ENCODE assay signal across 1 cellular context in the genomic region with DNA sequence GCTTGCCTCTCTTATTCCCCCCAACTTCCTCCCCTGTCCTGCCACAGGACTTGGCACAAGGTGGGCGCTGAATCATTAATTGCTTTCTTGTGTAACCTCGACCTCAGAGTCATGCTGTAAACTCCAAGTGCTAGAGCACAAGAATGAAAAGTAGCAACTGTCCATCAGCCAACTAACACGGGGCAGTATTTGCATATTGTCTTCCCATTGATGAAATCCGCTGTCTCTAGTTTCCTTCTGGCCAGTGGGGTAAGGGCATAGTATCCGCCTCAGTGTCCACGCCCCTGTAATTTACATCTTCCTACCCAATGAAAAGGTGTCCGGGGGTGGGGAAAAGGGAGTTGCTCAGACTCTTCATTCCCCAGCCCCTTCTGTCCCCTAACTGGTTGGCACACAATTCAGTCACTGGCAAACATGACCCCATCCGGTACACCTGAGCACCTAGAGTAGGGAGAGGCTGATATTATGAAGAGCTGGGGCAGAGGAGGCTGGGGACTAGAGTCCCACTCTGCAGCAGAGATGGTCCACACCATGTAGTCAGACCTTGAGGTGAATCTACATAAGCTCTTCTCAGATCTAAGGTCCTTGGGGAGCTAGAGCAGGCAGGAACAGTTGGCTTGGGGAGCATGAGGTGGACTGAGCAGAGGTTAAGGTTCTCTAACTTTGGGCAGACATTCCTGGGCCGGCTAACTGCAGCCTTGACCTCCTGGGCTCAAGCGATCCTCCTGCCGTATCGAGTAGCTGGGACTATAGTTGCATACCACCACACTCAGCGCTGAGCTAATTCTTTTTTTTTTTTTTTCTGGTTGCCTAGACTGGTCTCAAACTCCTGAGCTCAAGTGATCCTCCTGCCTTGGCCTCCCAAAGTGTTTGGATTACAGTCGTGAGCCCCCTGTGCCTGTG.
A peak's percentile ranks its signal among the peaks of the same experiment; 100 is the strongest.
TF ChIP-seq lines count a peak whose summit lies in the region.

No MANE protein-coding gene starts in this region.

TF ChIP-seq in HepG2, 621 proteins besides CTCF, POLR2A, EP300 and RAD21 (continued from another document and continues in another):
- TF ChIP-seq, protein P1, sequence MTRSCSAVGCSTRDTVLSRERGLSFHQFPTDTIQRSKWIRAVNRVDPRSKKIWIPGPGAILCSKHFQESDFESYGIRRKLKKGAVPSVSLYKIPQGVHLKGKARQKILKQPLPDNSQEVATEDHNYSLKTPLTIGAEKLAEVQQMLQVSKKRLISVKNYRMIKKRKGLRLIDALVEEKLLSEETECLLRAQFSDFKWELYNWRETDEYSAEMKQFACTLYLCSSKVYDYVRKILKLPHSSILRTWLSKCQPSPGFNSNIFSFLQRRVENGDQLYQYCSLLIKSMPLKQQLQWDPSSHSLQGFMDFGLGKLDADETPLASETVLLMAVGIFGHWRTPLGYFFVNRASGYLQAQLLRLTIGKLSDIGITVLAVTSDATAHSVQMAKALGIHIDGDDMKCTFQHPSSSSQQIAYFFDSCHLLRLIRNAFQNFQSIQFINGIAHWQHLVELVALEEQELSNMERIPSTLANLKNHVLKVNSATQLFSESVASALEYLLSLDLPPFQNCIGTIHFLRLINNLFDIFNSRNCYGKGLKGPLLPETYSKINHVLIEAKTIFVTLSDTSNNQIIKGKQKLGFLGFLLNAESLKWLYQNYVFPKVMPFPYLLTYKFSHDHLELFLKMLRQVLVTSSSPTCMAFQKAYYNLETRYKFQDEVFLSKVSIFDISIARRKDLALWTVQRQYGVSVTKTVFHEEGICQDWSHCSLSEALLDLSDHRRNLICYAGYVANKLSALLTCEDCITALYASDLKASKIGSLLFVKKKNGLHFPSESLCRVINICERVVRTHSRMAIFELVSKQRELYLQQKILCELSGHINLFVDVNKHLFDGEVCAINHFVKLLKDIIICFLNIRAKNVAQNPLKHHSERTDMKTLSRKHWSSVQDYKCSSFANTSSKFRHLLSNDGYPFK (CRISPR knock-in tag; IDR thresholded peaks at IDR 0.05; ENCODE audit: borderline replicate concordance): no peak
- no peak for TF ChIP-seq ZNF674 (CRISPR knock-in tag; IDR thresholded peaks at IDR 0.05; ENCODE audit: low read depth)
- no peak for TF ChIP-seq RBM22 (optimal IDR thresholded peaks at IDR 0.05; ENCODE audit: low read length)
- no peak for TF ChIP-seq WIZ (CRISPR knock-in tag; IDR thresholded peaks at IDR 0.05)
- TF ChIP-seq, protein P2, sequence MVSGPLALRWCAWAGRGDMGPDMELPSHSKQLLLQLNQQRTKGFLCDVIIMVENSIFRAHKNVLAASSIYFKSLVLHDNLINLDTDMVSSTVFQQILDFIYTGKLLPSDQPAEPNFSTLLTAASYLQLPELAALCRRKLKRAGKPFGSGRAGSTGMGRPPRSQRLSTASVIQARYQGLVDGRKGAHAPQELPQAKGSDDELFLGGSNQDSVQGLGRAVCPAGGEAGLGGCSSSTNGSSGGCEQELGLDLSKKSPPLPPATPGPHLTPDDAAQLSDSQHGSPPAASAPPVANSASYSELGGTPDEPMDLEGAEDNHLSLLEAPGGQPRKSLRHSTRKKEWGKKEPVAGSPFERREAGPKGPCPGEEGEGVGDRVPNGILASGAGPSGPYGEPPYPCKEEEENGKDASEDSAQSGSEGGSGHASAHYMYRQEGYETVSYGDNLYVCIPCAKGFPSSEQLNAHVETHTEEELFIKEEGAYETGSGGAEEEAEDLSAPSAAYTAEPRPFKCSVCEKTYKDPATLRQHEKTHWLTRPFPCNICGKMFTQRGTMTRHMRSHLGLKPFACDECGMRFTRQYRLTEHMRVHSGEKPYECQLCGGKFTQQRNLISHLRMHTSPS (CRISPR knock-in tag; IDR thresholded peaks at IDR 0.05; ENCODE audit: low read depth): 0 out of 2 replicates have a peak, but pooled peaks have one; percentile 32
- TF ChIP-seq, protein P3, sequence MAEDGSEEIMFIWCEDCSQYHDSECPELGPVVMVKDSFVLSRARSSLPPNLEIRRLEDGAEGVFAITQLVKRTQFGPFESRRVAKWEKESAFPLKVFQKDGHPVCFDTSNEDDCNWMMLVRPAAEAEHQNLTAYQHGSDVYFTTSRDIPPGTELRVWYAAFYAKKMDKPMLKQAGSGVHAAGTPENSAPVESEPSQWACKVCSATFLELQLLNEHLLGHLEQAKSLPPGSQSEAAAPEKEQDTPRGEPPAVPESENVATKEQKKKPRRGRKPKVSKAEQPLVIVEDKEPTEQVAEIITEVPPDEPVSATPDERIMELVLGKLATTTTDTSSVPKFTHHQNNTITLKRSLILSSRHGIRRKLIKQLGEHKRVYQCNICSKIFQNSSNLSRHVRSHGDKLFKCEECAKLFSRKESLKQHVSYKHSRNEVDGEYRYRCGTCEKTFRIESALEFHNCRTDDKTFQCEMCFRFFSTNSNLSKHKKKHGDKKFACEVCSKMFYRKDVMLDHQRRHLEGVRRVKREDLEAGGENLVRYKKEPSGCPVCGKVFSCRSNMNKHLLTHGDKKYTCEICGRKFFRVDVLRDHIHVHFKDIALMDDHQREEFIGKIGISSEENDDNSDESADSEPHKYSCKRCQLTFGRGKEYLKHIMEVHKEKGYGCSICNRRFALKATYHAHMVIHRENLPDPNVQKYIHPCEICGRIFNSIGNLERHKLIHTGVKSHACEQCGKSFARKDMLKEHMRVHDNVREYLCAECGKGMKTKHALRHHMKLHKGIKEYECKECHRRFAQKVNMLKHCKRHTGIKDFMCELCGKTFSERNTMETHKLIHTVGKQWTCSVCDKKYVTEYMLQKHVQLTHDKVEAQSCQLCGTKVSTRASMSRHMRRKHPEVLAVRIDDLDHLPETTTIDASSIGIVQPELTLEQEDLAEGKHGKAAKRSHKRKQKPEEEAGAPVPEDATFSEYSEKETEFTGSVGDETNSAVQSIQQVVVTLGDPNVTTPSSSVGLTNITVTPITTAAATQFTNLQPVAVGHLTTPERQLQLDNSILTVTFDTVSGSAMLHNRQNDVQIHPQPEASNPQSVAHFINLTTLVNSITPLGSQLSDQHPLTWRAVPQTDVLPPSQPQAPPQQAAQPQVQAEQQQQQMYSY (CRISPR knock-in tag; IDR thresholded peaks at IDR 0.05): no peak
- TF ChIP-seq MED8 (CRISPR knock-in tag; IDR thresholded peaks at IDR 0.05; ENCODE audit: insufficient replicate concordance): no peak
- TF ChIP-seq DMAP1 (CRISPR knock-in tag; IDR thresholded peaks at IDR 0.05): no peak
- TF ChIP-seq TGIF2 (CRISPR knock-in tag; IDR thresholded peaks at IDR 0.05): no peak
- TF ChIP-seq, protein P4, sequence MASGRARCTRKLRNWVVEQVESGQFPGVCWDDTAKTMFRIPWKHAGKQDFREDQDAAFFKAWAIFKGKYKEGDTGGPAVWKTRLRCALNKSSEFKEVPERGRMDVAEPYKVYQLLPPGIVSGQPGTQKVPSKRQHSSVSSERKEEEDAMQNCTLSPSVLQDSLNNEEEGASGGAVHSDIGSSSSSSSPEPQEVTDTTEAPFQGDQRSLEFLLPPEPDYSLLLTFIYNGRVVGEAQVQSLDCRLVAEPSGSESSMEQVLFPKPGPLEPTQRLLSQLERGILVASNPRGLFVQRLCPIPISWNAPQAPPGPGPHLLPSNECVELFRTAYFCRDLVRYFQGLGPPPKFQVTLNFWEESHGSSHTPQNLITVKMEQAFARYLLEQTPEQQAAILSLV (CRISPR knock-in tag; IDR thresholded peaks at IDR 0.05; ENCODE audit: borderline replicate concordance): no peak
- TF ChIP-seq PAWR (CRISPR knock-in tag; IDR thresholded peaks at IDR 0.05; ENCODE audit: borderline replicate concordance): no peak
- no peak for TF ChIP-seq RFXANK (CRISPR knock-in tag; IDR thresholded peaks at IDR 0.05)
- peak; percentile 43; the same call in 1 of the 2 replicates for TF ChIP-seq NR2F2 (IDR thresholded peaks at IDR 0.05; ENCODE audit: borderline replicate concordance, low read depth)
- no peak for TF ChIP-seq RFX3 (CRISPR knock-in tag; IDR thresholded peaks at IDR 0.05)
- no peak for TF ChIP-seq ZNF550 (CRISPR knock-in tag; IDR thresholded peaks at IDR 0.05; ENCODE audit: borderline replicate concordance)
- TF ChIP-seq CHD4 (IDR thresholded peaks at IDR 0.05; ENCODE audit: borderline replicate concordance, low read length): no peak
- peak; percentile 50 for TF ChIP-seq NR2F6 (IDR thresholded peaks at IDR 0.05)
- TF ChIP-seq NR2F6 (CRISPR knock-in tag; IDR thresholded peaks at IDR 0.05): peak; percentile 60
- TF ChIP-seq NPAS2 (CRISPR knock-in tag; IDR thresholded peaks at IDR 0.05; ENCODE audit: borderline replicate concordance): no peak
- TF ChIP-seq ZNF713 (CRISPR knock-in tag; IDR thresholded peaks at IDR 0.05): no peak
- TF ChIP-seq ADNP (CRISPR knock-in tag; IDR thresholded peaks at IDR 0.05): no peak
- TF ChIP-seq ZNF350 (CRISPR knock-in tag; IDR thresholded peaks at IDR 0.05; ENCODE audit: borderline replicate concordance, low read depth): no peak
- TF ChIP-seq TCF7L2 (IDR thresholded peaks at IDR 0.05; ENCODE audit: low read depth, low read length): no peak
- TF ChIP-seq, protein P5, sequence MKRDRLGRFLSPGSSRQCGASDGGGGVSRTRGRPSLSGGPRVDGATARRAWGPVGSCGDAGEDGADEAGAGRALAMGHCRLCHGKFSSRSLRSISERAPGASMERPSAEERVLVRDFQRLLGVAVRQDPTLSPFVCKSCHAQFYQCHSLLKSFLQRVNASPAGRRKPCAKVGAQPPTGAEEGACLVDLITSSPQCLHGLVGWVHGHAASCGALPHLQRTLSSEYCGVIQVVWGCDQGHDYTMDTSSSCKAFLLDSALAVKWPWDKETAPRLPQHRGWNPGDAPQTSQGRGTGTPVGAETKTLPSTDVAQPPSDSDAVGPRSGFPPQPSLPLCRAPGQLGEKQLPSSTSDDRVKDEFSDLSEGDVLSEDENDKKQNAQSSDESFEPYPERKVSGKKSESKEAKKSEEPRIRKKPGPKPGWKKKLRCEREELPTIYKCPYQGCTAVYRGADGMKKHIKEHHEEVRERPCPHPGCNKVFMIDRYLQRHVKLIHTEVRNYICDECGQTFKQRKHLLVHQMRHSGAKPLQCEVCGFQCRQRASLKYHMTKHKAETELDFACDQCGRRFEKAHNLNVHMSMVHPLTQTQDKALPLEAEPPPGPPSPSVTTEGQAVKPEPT (CRISPR knock-in tag; IDR thresholded peaks at IDR 0.05; ENCODE audit: low read depth): no peak
- no peak for TF ChIP-seq ZNF879 (CRISPR knock-in tag; IDR thresholded peaks at IDR 0.05)
- no peak for TF ChIP-seq ZNF224 (CRISPR knock-in tag; IDR thresholded peaks at IDR 0.05)
- no peak for TF ChIP-seq CEBPG (CRISPR knock-in tag; IDR thresholded peaks at IDR 0.05)
- TF ChIP-seq ZNF724P (CRISPR knock-in tag; IDR thresholded peaks at IDR 0.05; ENCODE audit: borderline replicate concordance): no peak
- TF ChIP-seq FOXK1 (CRISPR knock-in tag; IDR thresholded peaks at IDR 0.05; ENCODE audit: borderline replicate concordance, low read depth): peak; percentile 10; the same call in 1 of the 2 replicates
- no peak for TF ChIP-seq NR2C2 (CRISPR knock-in tag; IDR thresholded peaks at IDR 0.05; ENCODE audit: borderline replicate concordance)
- TF ChIP-seq, protein P6, sequence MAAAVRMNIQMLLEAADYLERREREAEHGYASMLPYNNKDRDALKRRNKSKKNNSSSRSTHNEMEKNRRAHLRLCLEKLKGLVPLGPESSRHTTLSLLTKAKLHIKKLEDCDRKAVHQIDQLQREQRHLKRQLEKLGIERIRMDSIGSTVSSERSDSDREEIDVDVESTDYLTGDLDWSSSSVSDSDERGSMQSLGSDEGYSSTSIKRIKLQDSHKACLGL (CRISPR knock-in tag; IDR thresholded peaks at IDR 0.05): no peak
- TF ChIP-seq, protein P7, sequence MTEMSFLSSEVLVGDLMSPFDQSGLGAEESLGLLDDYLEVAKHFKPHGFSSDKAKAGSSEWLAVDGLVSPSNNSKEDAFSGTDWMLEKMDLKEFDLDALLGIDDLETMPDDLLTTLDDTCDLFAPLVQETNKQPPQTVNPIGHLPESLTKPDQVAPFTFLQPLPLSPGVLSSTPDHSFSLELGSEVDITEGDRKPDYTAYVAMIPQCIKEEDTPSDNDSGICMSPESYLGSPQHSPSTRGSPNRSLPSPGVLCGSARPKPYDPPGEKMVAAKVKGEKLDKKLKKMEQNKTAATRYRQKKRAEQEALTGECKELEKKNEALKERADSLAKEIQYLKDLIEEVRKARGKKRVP (CRISPR knock-in tag; IDR thresholded peaks at IDR 0.05): no peak
- TF ChIP-seq, protein P8, sequence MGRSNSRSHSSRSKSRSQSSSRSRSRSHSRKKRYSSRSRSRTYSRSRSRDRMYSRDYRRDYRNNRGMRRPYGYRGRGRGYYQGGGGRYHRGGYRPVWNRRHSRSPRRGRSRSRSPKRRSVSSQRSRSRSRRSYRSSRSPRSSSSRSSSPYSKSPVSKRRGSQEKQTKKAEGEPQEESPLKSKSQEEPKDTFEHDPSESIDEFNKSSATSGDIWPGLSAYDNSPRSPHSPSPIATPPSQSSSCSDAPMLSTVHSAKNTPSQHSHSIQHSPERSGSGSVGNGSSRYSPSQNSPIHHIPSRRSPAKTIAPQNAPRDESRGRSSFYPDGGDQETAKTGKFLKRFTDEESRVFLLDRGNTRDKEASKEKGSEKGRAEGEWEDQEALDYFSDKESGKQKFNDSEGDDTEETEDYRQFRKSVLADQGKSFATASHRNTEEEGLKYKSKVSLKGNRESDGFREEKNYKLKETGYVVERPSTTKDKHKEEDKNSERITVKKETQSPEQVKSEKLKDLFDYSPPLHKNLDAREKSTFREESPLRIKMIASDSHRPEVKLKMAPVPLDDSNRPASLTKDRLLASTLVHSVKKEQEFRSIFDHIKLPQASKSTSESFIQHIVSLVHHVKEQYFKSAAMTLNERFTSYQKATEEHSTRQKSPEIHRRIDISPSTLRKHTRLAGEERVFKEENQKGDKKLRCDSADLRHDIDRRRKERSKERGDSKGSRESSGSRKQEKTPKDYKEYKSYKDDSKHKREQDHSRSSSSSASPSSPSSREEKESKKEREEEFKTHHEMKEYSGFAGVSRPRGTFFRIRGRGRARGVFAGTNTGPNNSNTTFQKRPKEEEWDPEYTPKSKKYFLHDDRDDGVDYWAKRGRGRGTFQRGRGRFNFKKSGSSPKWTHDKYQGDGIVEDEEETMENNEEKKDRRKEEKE (IDR thresholded peaks at IDR 0.05): no peak
- no peak for TF ChIP-seq ZBTB8A (CRISPR knock-in tag; IDR thresholded peaks at IDR 0.05; ENCODE audit: borderline replicate concordance, low read depth)
